17 cellular contexts compared by ENCODE assay signal in the genomic region with DNA sequence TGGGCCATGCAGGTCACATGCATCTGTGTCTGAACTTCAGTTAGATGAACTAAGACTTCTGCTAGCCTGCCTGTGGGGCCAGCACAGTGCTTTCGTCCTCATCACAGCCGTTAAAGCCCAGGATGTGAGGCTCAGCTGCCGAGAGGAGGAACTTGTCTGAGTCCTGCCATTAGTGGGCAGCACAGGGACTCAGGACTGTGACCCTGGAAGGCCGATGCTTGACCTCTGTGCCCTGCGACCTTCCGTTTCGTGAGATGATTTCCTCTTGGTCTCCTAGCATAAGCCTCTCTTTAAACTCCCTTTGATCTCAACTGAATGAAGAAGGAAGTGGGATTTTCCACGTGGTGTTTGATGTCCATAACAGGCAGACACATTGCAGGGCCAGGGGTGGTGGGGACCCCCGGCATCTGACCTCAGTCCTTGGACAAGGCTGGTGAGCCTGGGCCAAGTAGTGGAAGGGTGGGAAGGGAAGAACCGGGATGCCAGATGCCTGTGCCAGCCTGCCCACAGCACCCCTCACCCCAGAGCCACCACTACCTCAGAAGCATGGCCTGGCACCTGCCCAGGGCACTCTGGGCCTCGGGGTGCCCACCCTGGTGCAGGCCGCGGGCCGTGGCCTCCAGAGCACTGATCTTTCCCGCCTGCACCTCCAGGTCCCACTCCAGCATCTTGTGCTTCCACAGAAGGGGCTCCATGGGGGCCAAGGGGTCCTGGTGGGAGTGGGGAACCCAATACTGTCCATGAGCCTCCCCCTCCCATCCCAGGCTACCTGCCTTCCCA. TPM values are rescaled to one million over a fixed set of nuclear protein-coding genes. Genes with fewer than 3 reads are reported as not detected.
DNase-seq lines count a peak whose midpoint lies in the region; ATAC-seq and TF ChIP-seq lines count a peak whose summit lies in the region.
"Had no signal": no experiment of that assay in that cellular context is flagged by ENCODE, and none has a peak within 500 bp of the region (broad histone marks: within the 10 kb centered on the region; RNA-seq: fewer than 3 reads in every experiment).

No MANE protein-coding gene starts in this region.

- H3K4me1 Mint-ChIP-seq in WTC11, result peaks cover 9% of the 10 kb centered on the region
- peaks cover 4 to 8% of the 10 kb centered on the region in 2 donors for H3K4me1 Mint-ChIP-seq in immature natural killer cell

- DNase-seq in HuH-7 (ENCODE audit: low spot score) (peak; percentile 36), WTC11 (ENCODE audit: low spot score) (no peak), HK-2 (ENCODE audit: unreplicated experiment) (no peak), immature natural killer cell (no peak), GM19238 (ENCODE audit: insufficient read length, low spot score) (no peak)
- DNase-seq in activated effector memory CD4-positive, alpha-beta T cell treated with anti-CD3 and anti-CD28 coated beads, Interleukin-2, amount 50 U/mL, for 16 hours, result no peak
- DNase-seq: activated CD4-positive, alpha-beta T cell treated with anti-CD3 and anti-CD28 coated beads, Interleukin-2, amount 50 U/mL, for 48 hours; amniotic stem cell; head of caudate nucleus; KBM-7; NCI-H1105; SHP77; trophoblast cell had no signal

- H3K36me3 Mint-ChIP-seq in WTC11, result no peaks in the 10 kb centered on the region
- no peaks in the 10 kb centered on the region for H3K36me3 Mint-ChIP-seq in immature natural killer cell

- H3K27ac ChIP-seq in BLaER1 treated with 17β-estradiol and CSF1 and Interleukin-3, amounts not matched to agents 10 nM and 100 nM, result no peak overlapping the region
- no peak overlapping the region for H3K27ac ChIP-seq in liver (ENCODE audit: low read depth in 1 of 2, low read length in 2 of 2)
- H3K27ac ChIP-seq: epithelial cell of prostate, skin epidermis had no signal

- peak overlapping the region in 2 of 11 experiments; percentile 10 to 21; a peak in 2 of 22 replicates for H3K9ac ChIP-seq in BLaER1 treated with 17β-estradiol and CSF1 and Interleukin-3, amounts not matched to agents 10 nM and 100 nM
- no peak overlapping the region for H3K9ac ChIP-seq in liver (ENCODE audit: low read depth in 1 of 2, low read length in 2 of 2)

- ATAC-seq in WTC11, result 0 out of 2 replicates have a peak, but pooled peaks have one; percentile 10

- H3K4me3 Mint-ChIP-seq in WTC11 (no peak overlapping the region), immature natural killer cell (no peak overlapping the region)

- H4K20me1 ChIP-seq in BLaER1 treated with 17β-estradiol and CSF1 and Interleukin-3, amounts not matched to agents 10 nM and 100 nM, result peaks cover 0 to 8% (median 0%) of the 10 kb centered on the region in 11 experiments; a peak in 2 of 22 replicates

- TF ChIP-seq CTCF in WTC11 (IDR thresholded peaks at IDR 0.05) (no peak), liver (IDR thresholded peaks at IDR 0.05; ENCODE audit: low read depth, low read length, missing input control) (peak; percentile 22)

- peaks cover 12 to 65% (median 52%) of the 10 kb centered on the region in 10 experiments for H3K4me1 ChIP-seq in BLaER1 treated with 17β-estradiol and CSF1 and Interleukin-3, amounts not matched to agents 10 nM and 100 nM
- no peaks in the 10 kb centered on the region for H3K4me1 ChIP-seq in liver (ENCODE audit: control insufficient read depth in 4 of 4, insufficient read depth in 4 of 4, low read length in 3 of 4)

- H3K9me3 ChIP-seq in BLaER1 treated with 17β-estradiol and CSF1 and Interleukin-3, amounts not matched to agents 10 nM and 100 nM (replicated peaks in 1 of 11), result no peaks in the 10 kb centered on the region
- H3K9me3 ChIP-seq in liver (ENCODE audit: control insufficient read depth in 4 of 4, low read length in 3 of 4), result no peaks in the 10 kb centered on the region

- no peaks in the 10 kb centered on the region for H3K27me3 Mint-ChIP-seq in WTC11 (ENCODE audit: low read depth)
- H3K27me3 Mint-ChIP-seq in immature natural killer cell (ENCODE audit: low read depth in 3 of 3), result peaks cover 0 to 9% (median 0%) of the 10 kb centered on the region in 3 donors

- POLR2A ChIA-PET in WTC11 (lab: Charles Lee), result no interaction called here

- no peaks in the 10 kb centered on the region for H3K9me3 Mint-ChIP-seq in WTC11
- no peaks in the 10 kb centered on the region for H3K9me3 Mint-ChIP-seq in immature natural killer cell

- TF ChIP-seq RAD21 in liver (IDR thresholded peaks at IDR 0.05), result peak in 1 of 2 donors; percentile 65

- CTCF ChIA-PET in WTC11 (lab: Charles Lee), result interaction anchor here (2.5 to 3.1 kb wide), 2 partner anchors 44 to 86 kb away, joined by 23 to 27 read pairs; a partner anchor contains a TSS

- H3K36me3 ChIP-seq in BLaER1 treated with 17β-estradiol and CSF1 and Interleukin-3, amounts not matched to agents 10 nM and 100 nM, result no peaks in the 10 kb centered on the region
- H3K36me3 ChIP-seq in liver (ENCODE audit: control insufficient read depth in 4 of 4, insufficient read depth in 3 of 4, low read depth in 1 of 4, low read length in 3 of 4), result no peaks in the 10 kb centered on the region

- H3K4me2 ChIP-seq in BLaER1 treated with 17β-estradiol and CSF1 and Interleukin-3, amounts not matched to agents 10 nM and 100 nM, result peak overlapping the region; percentile 8 to 85 (median 70); a peak in 21 of 22 replicates

- no peaks in the 10 kb centered on the region; a peak in 1 of 22 replicates for H3K27me3 ChIP-seq in BLaER1 treated with 17β-estradiol and CSF1 and Interleukin-3, amounts not matched to agents 10 nM and 100 nM
- no peaks in the 10 kb centered on the region for H3K27me3 ChIP-seq in liver (ENCODE audit: control insufficient read depth in 4 of 4, insufficient read depth in 4 of 4, low read length in 3 of 4)

- no peak overlapping the region for H3K27ac Mint-ChIP-seq in WTC11
- peak overlapping the region in 1 of 6 donors; percentile 34 for H3K27ac Mint-ChIP-seq in immature natural killer cell

- no peak overlapping the region for H3K4me3 ChIP-seq in BLaER1 treated with 17β-estradiol and CSF1 and Interleukin-3, amounts not matched to agents 10 nM and 100 nM
- no peak overlapping the region for H3K4me3 ChIP-seq in liver (ENCODE audit: low read depth in 1 of 3, low read length in 3 of 3)
- H3K4me3 ChIP-seq: skin epidermis had no signal

- 56% methylated on average over 15 of the region's 15 CpGs for WGBS in liver

TF ChIP-seq in WTC11, 78 proteins besides CTCF, POLR2A, EP300 and RAD21 (continues in another document):
- TF ChIP-seq, protein P1, sequence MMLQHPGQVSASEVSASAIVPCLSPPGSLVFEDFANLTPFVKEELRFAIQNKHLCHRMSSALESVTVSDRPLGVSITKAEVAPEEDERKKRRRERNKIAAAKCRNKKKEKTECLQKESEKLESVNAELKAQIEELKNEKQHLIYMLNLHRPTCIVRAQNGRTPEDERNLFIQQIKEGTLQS (CRISPR knock-in tag; conservative IDR thresholded peaks at IDR 0.05), result no peak

TF ChIP-seq in liver, 16 proteins besides CTCF, POLR2A, EP300 and RAD21:
- TF ChIP-seq NR2F2 (IDR thresholded peaks at IDR 0.05), result peak; percentile 92
- TF ChIP-seq, protein P2, sequence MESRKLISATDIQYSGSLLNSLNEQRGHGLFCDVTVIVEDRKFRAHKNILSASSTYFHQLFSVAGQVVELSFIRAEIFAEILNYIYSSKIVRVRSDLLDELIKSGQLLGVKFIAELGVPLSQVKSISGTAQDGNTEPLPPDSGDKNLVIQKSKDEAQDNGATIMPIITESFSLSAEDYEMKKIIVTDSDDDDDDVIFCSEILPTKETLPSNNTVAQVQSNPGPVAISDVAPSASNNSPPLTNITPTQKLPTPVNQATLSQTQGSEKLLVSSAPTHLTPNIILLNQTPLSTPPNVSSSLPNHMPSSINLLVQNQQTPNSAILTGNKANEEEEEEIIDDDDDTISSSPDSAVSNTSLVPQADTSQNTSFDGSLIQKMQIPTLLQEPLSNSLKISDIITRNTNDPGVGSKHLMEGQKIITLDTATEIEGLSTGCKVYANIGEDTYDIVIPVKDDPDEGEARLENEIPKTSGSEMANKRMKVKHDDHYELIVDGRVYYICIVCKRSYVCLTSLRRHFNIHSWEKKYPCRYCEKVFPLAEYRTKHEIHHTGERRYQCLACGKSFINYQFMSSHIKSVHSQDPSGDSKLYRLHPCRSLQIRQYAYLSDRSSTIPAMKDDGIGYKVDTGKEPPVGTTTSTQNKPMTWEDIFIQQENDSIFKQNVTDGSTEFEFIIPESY (IDR thresholded peaks at IDR 0.05), result no peak
TF ChIP-seq in liver: peak in this region for 1.

RNA-seq across cellular contexts. Expression of a gene that starts 21.6 kb away (rescaled TPM):
- total RNA-seq in WTC11 (2021) (5.5 to 11.0 TPM (median 7.9 TPM) in 3 replicates), liver (1 to 10 TPM in 1 of 2 donors, under 1 TPM in 1; 0.33 to 3.2 TPM)
- polyA plus RNA-seq in liver (1 to 10 TPM; 1.4 to 3.6 TPM), immature natural killer cell (1 to 10 TPM in 2 of 3 donors, not detected in 1; 1.1 to 2.7 TPM)

RNA-seq across cellular contexts. Expression of a gene that starts 32.3 kb away (rescaled TPM):
- total RNA-seq in WTC11 (2021) (14.8 to 19.9 TPM (median 18.2 TPM) in 3 replicates), liver (1 to 10 TPM in 1 of 2 donors, under 1 TPM in 1; 0.75 to 4.9 TPM)
- polyA plus RNA-seq in liver (1 to 10 TPM; 5.9 TPM), immature natural killer cell (10 to 100 TPM; 20.6 to 57.4 (median 23.6) TPM)

RNA-seq across cellular contexts. Expression of a gene that starts 33.6 kb away (rescaled TPM):
- 1.2 to 2.3 TPM (median 2.0 TPM) in 3 replicates for total RNA-seq in WTC11 (2021)
- total RNA-seq in liver, result 1 to 10 TPM in 1 of 2 donors, under 1 TPM in 1; 0.14 to 1.7 TPM
- under 1 TPM; 0.12 to 0.19 TPM for polyA plus RNA-seq in liver
- under 1 TPM in 1 of 3 donors, not detected in 2; 0.06 TPM for polyA plus RNA-seq in immature natural killer cell
